14 cellular contexts compared by ENCODE assay signal in the genomic region with DNA sequence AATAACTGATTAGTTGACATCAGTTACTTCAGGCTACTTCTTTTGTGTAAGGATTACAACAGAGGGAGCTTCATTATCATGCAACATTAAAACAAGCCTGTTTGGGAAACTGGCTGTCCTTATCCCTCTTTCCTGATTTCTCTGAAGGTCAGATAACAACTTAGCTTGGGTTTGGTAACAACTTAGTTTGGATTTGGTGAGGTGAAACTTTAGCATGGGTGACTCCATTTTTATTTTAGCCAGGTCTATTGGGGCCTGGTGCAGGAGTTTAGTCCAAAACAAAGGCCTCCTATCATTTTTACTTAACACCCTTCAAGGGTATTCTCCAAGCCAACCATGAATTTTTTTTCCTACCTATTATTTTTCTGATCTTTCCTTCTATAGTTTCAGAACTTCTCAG. TPM values are rescaled to one million over a fixed set of nuclear protein-coding genes. Genes with fewer than 3 reads are reported as not detected.
DNase-seq lines count a peak whose midpoint lies in the region; ATAC-seq, FAIRE-seq and TF ChIP-seq lines count a peak whose summit lies in the region.
"Had no signal": no experiment of that assay in that cellular context is flagged by ENCODE, and none has a peak within 500 bp of the region (broad histone marks: within the 10 kb centered on the region; RNA-seq: fewer than 3 reads in every experiment).

No MANE protein-coding gene starts in this region.

- H3K9ac ChIP-seq in IMR-90 (ENCODE audit: low read depth, low read length) (no peak overlapping the region), GM12878 (ENCODE audit: control insufficient read depth, insufficient read depth, low read length) (no peak overlapping the region)

- H2AFZ ChIP-seq in IMR-90 (replicated peaks; ENCODE audit: low read length, poor library complexity) (no peak overlapping the region), GM12878 (ENCODE audit: control insufficient read depth, low read depth, low read length) (peak overlapping the region; percentile 80)

- H4K91ac ChIP-seq in IMR-90 (ENCODE audit: insufficient read depth, low read depth, low read length) = no peak overlapping the region

- TF ChIP-seq POLR2A in IMR-90 (IDR thresholded peaks at IDR 0.05; ENCODE audit: low read depth, low read length) (no peak), GM12878 (IDR thresholded peaks at IDR 0.05; ENCODE audit: low read depth, low read length) (no peak)

- H3K9me3 ChIP-seq in Caco-2 = no peaks in the 10 kb centered on the region
- no peaks in the 10 kb centered on the region for H3K9me3 ChIP-seq in IMR-90 (ENCODE audit: control insufficient read depth, insufficient read depth, low read length)
- H3K9me3 ChIP-seq in GM12878 (replicated peaks; ENCODE audit: control insufficient read depth, insufficient read depth, low read length) = no peaks in the 10 kb centered on the region
- H3K9me3 ChIP-seq: body of pancreas, Peyer's patch, thoracic aorta had no signal

- no peak for TF ChIP-seq CTCF in Caco-2 (IDR thresholded peaks at IDR 0.05; ENCODE audit: insufficient read depth in 1 of 2, low read depth in 1 of 2, low read length in 1 of 2, severe bottlenecking in 1 of 2, unreplicated experiment in 1 of 2)
- no peak for TF ChIP-seq CTCF in IMR-90 (conservative IDR thresholded peaks at IDR 0.05; ENCODE audit: low read depth, low read length)
- no peak for TF ChIP-seq CTCF in GM12878 (IDR thresholded peaks at IDR 0.05 in 2 of 3, conservative IDR thresholded peaks at IDR 0.05 in 1 of 3; ENCODE audit: control insufficient read depth in 2 of 3, extremely low read depth in 1 of 3, insufficient read depth in 1 of 3, low read depth in 3 of 3, low read length in 3 of 3)
- TF ChIP-seq CTCF in nephron (IDR thresholded peaks at IDR 0.05; ENCODE audit: unreplicated experiment in 3 of 3) = no peak

- no peak overlapping the region for H3K4ac ChIP-seq in IMR-90 (ENCODE audit: low read depth, low read length)

- H3K27me3 Mint-ChIP-seq in Caco-2 (ENCODE audit: insufficient read depth, unreplicated experiment) (no peaks in the 10 kb centered on the region), nephron (ENCODE audit: low read depth) (no peaks in the 10 kb centered on the region)

- BruUV-seq in Caco-2 (replicated peaks; lab: Mats Ljungman, UMichigan) (no TSS peak), IMR-90 (replicated peaks; lab: Mats Ljungman, UMichigan) (no TSS peak), GM12878 (replicated peaks; lab: Mats Ljungman, UMichigan) (no TSS peak)

- no peak overlapping the region for H3K27ac ChIP-seq in IMR-90 (ENCODE audit: insufficient read depth, low read length)
- H3K27ac ChIP-seq in GM12878 (ENCODE audit: control insufficient read depth, insufficient read depth) = no peak overlapping the region
- H3K27ac ChIP-seq: body of pancreas, thoracic aorta had no signal

- no peak overlapping the region for H2BK20ac ChIP-seq in IMR-90 (ENCODE audit: low read depth, low read length)

- DNase-seq in Caco-2 (no peak), IMR-90 (no peak), GM12878 (ENCODE audit: low read depth, low spot score) (no peak), HuH-7 (ENCODE audit: low spot score) (no peak), epidermal melanocyte (ENCODE audit: insufficient read length, low spot score) (no peak), kidney tubule cell (ENCODE audit: low spot score) (no peak)
- DNase-seq: body of pancreas; effector CD4-positive, alpha-beta T cell; NCI-H226; Peyer's patch; small intestine had no signal

- ATAC-seq in IMR-90 (ENCODE audit: low read depth) (no peak), GM12878 (no peak)
- ATAC-seq: body of pancreas had no signal

- intact Hi-C loops in Caco-2 (cut with micrococcal nuclease; ENCODE audit: unreplicated experiment) (loop anchor here (1.0 kb wide), 2 partner anchors 30 to 102 kb away; a partner anchor contains a TSS), IMR-90 (cut with micrococcal nuclease) (loop anchor here (1.0 kb wide), 1 partner anchor 30 kb away; a partner anchor contains a TSS), GM12878 (cut with micrococcal nuclease; ENCODE audit: unreplicated experiment) (loop anchor here (1.0 kb wide), 1 partner anchor 30 kb away; a partner anchor contains a TSS)

- peaks cover 14 to 28% of the 10 kb centered on the region in 2 experiments for H3K79me1 ChIP-seq in IMR-90 (ENCODE audit: low read depth in 1 of 2, low read length in 2 of 2)

- TF ChIP-seq RAD21 in IMR-90 (IDR thresholded peaks at IDR 0.05; ENCODE audit: low read length) (no peak), GM12878 (IDR thresholded peaks at IDR 0.05; ENCODE audit: insufficient read depth, low read depth, low read length) (no peak)

- no peak overlapping the region for H3K18ac ChIP-seq in IMR-90 (ENCODE audit: low read depth, low read length)

- peak overlapping the region; percentile 45; the same call in 1 of the 2 replicates for H4K5ac ChIP-seq in IMR-90 (ENCODE audit: low read depth, low read length)

- RAD21 ChIA-PET in GM12878 (lab: Charles Lee; ENCODE audit: unreplicated experiment) = interaction anchor here (2.6 kb wide), 1 partner anchor 30 kb away, joined by 14 read pairs; a partner anchor contains a TSS

- H2BK15ac ChIP-seq in IMR-90 (ENCODE audit: low read depth, low read length) = no peak overlapping the region

- H3K36me3 ChIP-seq in Caco-2 (ENCODE audit: control insufficient read depth, insufficient read depth, low read length) (no peaks in the 10 kb centered on the region), IMR-90 (ENCODE audit: control insufficient read depth, insufficient read depth, low read length) (peaks cover 13% of the 10 kb centered on the region), GM12878 (ENCODE audit: control insufficient read depth in 2 of 2, insufficient read depth in 2 of 2, low read length in 1 of 2) (peaks cover 0 to 2% of the 10 kb centered on the region in 2 experiments; a peak in 1 of 4 replicates)

- no peak overlapping the region for H2AK5ac ChIP-seq in IMR-90 (ENCODE audit: low read depth, low read length)

- in situ Hi-C loops in IMR-90 (cut with MboI; ENCODE audit: low sequenced_read_pairs) = no loop called here
- in situ Hi-C loops in GM12878 (cut with MboI) = no loop called here

- no peak for FAIRE-seq in GM12878 (lab: Jason Lieb, UNC)
- FAIRE-seq: small intestine, TTC549 had no signal

- peaks cover 7% of the 10 kb centered on the region; the same call in 1 of the 2 replicates for H3K4me1 ChIP-seq in Caco-2
- no peaks in the 10 kb centered on the region for H3K4me1 ChIP-seq in IMR-90 (ENCODE audit: control insufficient read depth, insufficient read depth, low read length)
- H3K4me1 ChIP-seq in GM12878 (ENCODE audit: control insufficient read depth, insufficient read depth, low read length) = no peaks in the 10 kb centered on the region

- no peak overlapping the region for H3K56ac ChIP-seq in IMR-90 (ENCODE audit: extremely low read depth, insufficient read depth, low read length)

- H3K4me3 Mint-ChIP-seq in Caco-2 (ENCODE audit: unreplicated experiment) (peak overlapping the region; percentile 91), nephron (peak overlapping the region in 2 of 3 experiments; percentile 92 to 95)

- POLR2A ChIA-PET in Caco-2 (lab: Charles Lee) (interaction anchor here (1.6 kb wide), 1 partner anchor 30 kb away, joined by 35 read pairs; a partner anchor contains a TSS), IMR-90 (lab: Charles Lee; ENCODE audit: unreplicated experiment) (no interaction called here), GM12878 (lab: Charles Lee) (interaction anchor here (1.0 to 2.1 kb wide), 2 partner anchors 30 to 107 kb away, joined by 5 to 12 read pairs; a partner anchor contains a TSS)

- H3K14ac ChIP-seq in IMR-90 (replicated peaks; ENCODE audit: low read depth, low read length) = no peak overlapping the region

- H3K4me1 Mint-ChIP-seq in Caco-2 (ENCODE audit: low read depth, unreplicated experiment) (no peaks in the 10 kb centered on the region), nephron (peaks cover 26% of the 10 kb centered on the region)

- H2AK9ac ChIP-seq in IMR-90 (replicated peaks; ENCODE audit: low read depth, low read length, poor library complexity) = no peak overlapping the region

- H3K27me3 ChIP-seq in Caco-2 (replicated peaks; ENCODE audit: control insufficient read depth, insufficient read depth, low read length) = no peaks in the 10 kb centered on the region
- no peaks in the 10 kb centered on the region for H3K27me3 ChIP-seq in IMR-90 (ENCODE audit: control insufficient read depth, insufficient read depth, low read length)
- no peaks in the 10 kb centered on the region for H3K27me3 ChIP-seq in GM12878 (replicated peaks in 1 of 2; ENCODE audit: control insufficient read depth in 2 of 2, insufficient read depth in 2 of 2, low read length in 1 of 2)
- H3K27me3 ChIP-seq: body of pancreas, Peyer's patch had no signal

- SMC1A ChIA-PET in GM12878 (lab: Charles Lee; ENCODE audit: uncharacterized antibody, unreplicated experiment) = interaction anchor here (1.2 to 3.8 kb wide), 4 partner anchors 14 to 261 kb away, joined by 4 to 23 read pairs (median 10); a partner anchor contains a TSS

- H4K8ac ChIP-seq in IMR-90 (ENCODE audit: low read depth in 2 of 2, low read length in 2 of 2) = peak overlapping the region; percentile 14 to 90; a peak in 2 of 4 replicates

- H3K27ac Mint-ChIP-seq in Caco-2 (ENCODE audit: unreplicated experiment) = no peak overlapping the region
- H3K27ac Mint-ChIP-seq in nephron = no peak overlapping the region

- H2BK120ac ChIP-seq in IMR-90 (ENCODE audit: low read depth, low read length) = no peak overlapping the region

- no peak overlapping the region for H3K23ac ChIP-seq in IMR-90 (ENCODE audit: low read depth, low read length)

- dilution Hi-C loops in IMR-90 (cut with HindIII; ENCODE audit: low sequenced_read_pairs, unreplicated experiment) = no loop called here

- TF ChIP-seq EP300 in GM12878 (IDR thresholded peaks at IDR 0.05; ENCODE audit: borderline replicate concordance in 1 of 2, control insufficient read depth in 1 of 2, low read depth in 2 of 2, low read length in 2 of 2) = no peak

- no peak overlapping the region for H3K4me3 ChIP-seq in Caco-2 (ENCODE audit: low read depth, low read length)
- no peak overlapping the region for H3K4me3 ChIP-seq in IMR-90 (ENCODE audit: insufficient read depth, low read depth, low read length)
- no peak overlapping the region for H3K4me3 ChIP-seq in GM12878

- H3K9me3 Mint-ChIP-seq in Caco-2 (ENCODE audit: unreplicated experiment) (no peaks in the 10 kb centered on the region), nephron (no peaks in the 10 kb centered on the region)

- peaks cover 12% of the 10 kb centered on the region for H3K79me2 ChIP-seq in GM12878 (ENCODE audit: control insufficient read depth, insufficient read depth, low read length)

- H3K9me1 ChIP-seq in IMR-90 (ENCODE audit: insufficient read depth, low read length) = peaks cover 7% of the 10 kb centered on the region; the same call in 1 of the 2 replicates

- H2BK5ac ChIP-seq in IMR-90 (ENCODE audit: low read depth, low read length, poor library complexity, severe bottlenecking) = no peak overlapping the region

- peaks cover 17% of the 10 kb centered on the region for H3K36me3 Mint-ChIP-seq in Caco-2 (ENCODE audit: insufficient read depth, unreplicated experiment)
- peaks cover 13% of the 10 kb centered on the region for H3K36me3 Mint-ChIP-seq in nephron (ENCODE audit: low read depth)

- H4K20me1 ChIP-seq in IMR-90 (ENCODE audit: insufficient read depth, low read length) = peaks cover 12% of the 10 kb centered on the region; the same call in 1 of the 2 replicates
- H4K20me1 ChIP-seq in GM12878 (ENCODE audit: control insufficient read depth, insufficient read depth) = no peaks in the 10 kb centered on the region

- CTCF ChIA-PET in Caco-2 (lab: Charles Lee) (interaction anchor here (1.4 kb wide), 1 partner anchor 80 kb away, joined by 5 read pairs; no protein-coding TSS in a partner anchor), IMR-90 (lab: Yijun Ruan, JAX) (no interaction called here), GM12878 (lab: Yijun Ruan, JAX) (interaction anchor here (0.9 to 1.7 kb wide), 4 partner anchors 9 to 80 kb away, joined by 3 to 9 read pairs (median 4); no protein-coding TSS in a partner anchor)

- no peak overlapping the region for H3K4me2 ChIP-seq in IMR-90 (ENCODE audit: low read depth, low read length)
- H3K4me2 ChIP-seq in GM12878 (ENCODE audit: control insufficient read depth, insufficient read depth) = no peak overlapping the region

RNA-seq across cellular contexts. Expression of a gene that starts 1.1 kb away (rescaled TPM):
- total RNA-seq in Caco-2 (2022) (10.8 and 10.9 TPM in 2 replicates), IMR-90 (2012; rRNA removed) (11.1 and 12.2 TPM in 2 replicates), GM12878 (2014; rRNA removed) (5.5 TPM in 2 replicates), GM12878 (2014; rRNA removed; fragmentation: Illumina TruSeq; extraction: Trizol) (5.2 and 6.6 TPM in 2 replicates), GM12878 (2021) (9.6 and 10.9 TPM in 2 replicates)
- polyA plus RNA-seq in IMR-90 (2012; rRNA removed) (14.2 and 16.5 TPM in 2 replicates), GM12878 (2011; rRNA removed) (8.0 and 13.3 TPM in 2 replicates), GM12878 (2014; fragmentation: Illumina TruSeq; extraction: Trizol) (6.0 and 6.2 TPM in 2 replicates), GM12878 (2014; fragmentation: Nextera tagmentation; extraction: Ambion mirVana) (1 to 10 TPM; 1.2 to 1.4 TPM), GM12878 (2014; rRNA removed) (5.6 and 7.3 TPM in 2 replicates), GM12878 (2016; fragmentation: Nextera tagmentation; extraction: Ambion mirVana) (1 to 10 TPM; 7.6 to 8.9 TPM)
- polyA plus RNA-seq in IMR-90 (2012; cell fraction: cytosol; rRNA removed) = 16.0 and 23.7 TPM in 2 replicates
- polyA plus RNA-seq in IMR-90 (2012; cell fraction: nucleus; rRNA removed; ENCODE audit: low replicate concordance) = 31.7 and 37.7 TPM in 2 replicates
- total RNA-seq in GM12878 (2013; cell fraction: nucleolus; rRNA removed) = 33.4 and 34.8 TPM in 2 replicates
- polyA plus RNA-seq in GM12878 (2011; ENCODE audit: low read depth) = 6.2 TPM
- 11.9 and 13.0 TPM in 2 replicates for polyA plus RNA-seq in GM12878 (2011; cell fraction: cytosol; rRNA removed)
- polyA plus RNA-seq in GM12878 (2011; cell fraction: nucleus; rRNA removed) = 22.2 and 26.7 TPM in 2 replicates
- polyA plus RNA-seq in GM12878 (2012) = 7.2 and 9.7 TPM in 2 replicates
- polyA minus RNA-seq in GM12878 (2011; rRNA and poly(A)+ RNA removed) = 22.9 and 25.5 TPM in 2 replicates
- polyA minus RNA-seq in GM12878 (2011; cell fraction: cytosol; rRNA and poly(A)+ RNA removed) = 5.3 and 5.8 TPM in 2 replicates
- 9.4 and 21.9 TPM in 2 replicates for polyA minus RNA-seq in GM12878 (2011; cell fraction: nucleus; rRNA and poly(A)+ RNA removed)

RNA-seq across cellular contexts. Expression of a gene that starts 30.4 kb away (rescaled TPM):
- total RNA-seq in Caco-2 (2022) (89.3 and 98.8 TPM in 2 replicates), IMR-90 (2012; rRNA removed) (32.3 and 46.1 TPM in 2 replicates), GM12878 (2014; rRNA removed) (43.4 and 46.0 TPM in 2 replicates), GM12878 (2014; rRNA removed; fragmentation: Illumina TruSeq; extraction: Trizol) (70.2 and 74.2 TPM in 2 replicates), GM12878 (2021) (78.3 and 84.6 TPM in 2 replicates)
- polyA plus RNA-seq in IMR-90 (2012; rRNA removed) (26.6 and 32.9 TPM in 2 replicates), GM12878 (2011; rRNA removed) (77.9 and 126 TPM in 2 replicates), GM12878 (2014; fragmentation: Illumina TruSeq; extraction: Trizol) (125 and 156 TPM in 2 replicates), GM12878 (2014; fragmentation: Nextera tagmentation; extraction: Ambion mirVana) (10 to 100 TPM; 64.9 to 71.2 TPM), GM12878 (2014; rRNA removed) (56.6 and 61.5 TPM in 2 replicates), GM12878 (2016; fragmentation: Nextera tagmentation; extraction: Ambion mirVana) (10 to 100 TPM; 74.0 to 77.4 TPM)
- 7.1 and 7.8 TPM in 2 replicates for polyA plus RNA-seq in IMR-90 (2012; cell fraction: cytosol; rRNA removed)
- polyA plus RNA-seq in IMR-90 (2012; cell fraction: nucleus; rRNA removed; ENCODE audit: low replicate concordance) = 38.8 and 103 TPM in 2 replicates
- 467 and 503 TPM in 2 replicates for total RNA-seq in GM12878 (2013; cell fraction: nucleolus; rRNA removed)
- 38.6 TPM for polyA plus RNA-seq in GM12878 (2011; ENCODE audit: low read depth)
- polyA plus RNA-seq in GM12878 (2011; cell fraction: cytosol; rRNA removed) = 24.7 and 25.5 TPM in 2 replicates
- 228 and 235 TPM in 2 replicates for polyA plus RNA-seq in GM12878 (2011; cell fraction: nucleus; rRNA removed)
- polyA plus RNA-seq in GM12878 (2012) = 54.1 and 62.6 TPM in 2 replicates
- 33.9 and 35.2 TPM in 2 replicates for polyA minus RNA-seq in GM12878 (2011; rRNA and poly(A)+ RNA removed)
- polyA minus RNA-seq in GM12878 (2011; cell fraction: cytosol; rRNA and poly(A)+ RNA removed) = 18.6 and 21.2 TPM in 2 replicates
- 97.3 and 135 TPM in 2 replicates for polyA minus RNA-seq in GM12878 (2011; cell fraction: nucleus; rRNA and poly(A)+ RNA removed)
